ENCODE assay signal across 1 cellular context in the genomic region with DNA sequence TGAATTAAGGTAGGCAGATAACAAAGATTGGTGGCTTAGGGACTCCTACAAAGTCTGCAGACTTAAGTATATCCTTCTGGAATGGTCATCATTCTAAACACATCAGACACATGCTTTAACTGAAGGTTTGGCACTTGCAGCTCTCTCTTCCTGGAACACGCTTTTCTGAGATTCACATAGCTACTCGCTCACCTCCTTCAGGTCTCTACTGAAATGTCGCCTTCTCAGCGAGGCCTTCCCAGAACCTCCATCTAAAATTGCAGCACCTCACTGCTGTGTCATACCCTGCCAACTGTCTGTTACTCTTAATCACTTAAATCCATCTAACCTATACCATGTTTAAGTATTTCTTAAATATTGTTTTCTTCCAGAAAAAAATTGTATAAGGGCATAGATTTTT.
TF ChIP-seq lines count a peak whose summit lies in the region.

No MANE protein-coding gene starts in this region.

TF ChIP-seq in GM23338, 12 proteins besides CTCF, POLR2A, EP300 and RAD21 (continued from another document):
- no peak for TF ChIP-seq ZNF331 (CRISPR knock-in tag; IDR thresholded peaks at IDR 0.05; ENCODE audit: low read depth)
TF ChIP-seq in GM23338: peak in this region for 0.
